28 cellular contexts compared by ENCODE assay signal in the genomic region with DNA sequence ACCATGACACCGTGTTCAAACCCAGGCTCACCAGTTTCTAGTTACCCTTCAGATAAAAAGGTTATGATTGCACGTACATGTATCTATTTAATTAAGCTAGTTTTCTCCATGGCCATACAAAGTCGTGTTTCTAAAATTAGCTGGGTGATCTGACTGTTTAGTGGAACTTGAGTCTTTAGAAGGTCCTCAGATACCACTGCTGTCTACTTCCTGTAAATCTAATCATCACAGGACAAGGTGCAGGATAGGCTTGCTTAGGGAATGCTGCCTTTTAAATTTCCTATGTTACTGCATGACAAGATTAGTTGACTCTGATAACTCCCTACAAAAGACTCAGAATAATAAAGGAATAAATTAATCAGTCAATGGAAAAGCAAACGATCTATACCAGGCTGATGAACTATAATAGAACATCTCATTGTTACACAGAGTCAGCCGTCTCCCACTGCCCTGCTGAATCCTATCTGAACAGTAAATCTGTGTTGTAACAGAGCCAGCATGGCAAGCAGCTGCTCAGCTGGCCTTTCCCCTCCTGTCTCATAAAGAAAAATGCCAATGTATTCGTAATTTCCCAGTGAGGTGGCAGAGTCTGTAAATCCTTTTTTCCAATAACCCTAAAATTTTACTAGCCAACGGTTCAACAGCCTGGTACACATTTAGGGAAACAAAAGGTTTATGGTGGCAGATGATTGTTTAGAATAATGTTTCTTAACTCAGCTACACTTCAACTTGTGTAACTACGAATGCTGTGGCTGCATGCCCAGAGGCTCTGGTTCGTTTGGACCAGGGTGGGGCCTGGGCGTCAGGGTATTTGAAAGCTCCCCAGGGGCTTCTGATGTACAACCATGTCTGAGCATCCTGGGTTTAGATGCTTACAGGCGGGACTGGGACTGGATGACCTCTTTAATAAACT.
DNase-seq lines count a peak whose midpoint lies in the region; ATAC-seq and TF ChIP-seq lines count a peak whose summit lies in the region.
"Had no signal": no experiment of that assay in that cellular context is flagged by ENCODE, and none has a peak within 500 bp of the region (broad histone marks: within the 10 kb centered on the region; RNA-seq: fewer than 3 reads in every experiment).

No MANE protein-coding gene starts in this region.

- H3K4me2 ChIP-seq in hepatocyte = no peak overlapping the region
- H3K4me2 ChIP-seq: smooth muscle cell had no signal

- intact Hi-C loops in ovary (cut with DNase I) = no loop called here

- H3K27me3 ChIP-seq in hepatocyte (no peaks in the 10 kb centered on the region), WERI-Rb-1 (ENCODE audit: insufficient read depth, low read depth, severe bottlenecking) (peaks cover 87% of the 10 kb centered on the region), ovary (no peaks in the 10 kb centered on the region)
- H3K27me3 ChIP-seq: dorsolateral prefrontal cortex, gastroesophageal sphincter, right atrium auricular region, tibial nerve had no signal

- H3K4me3 ChIP-seq in hepatocyte = no peak overlapping the region
- H3K4me3 ChIP-seq in WERI-Rb-1 (ENCODE audit: low read depth, low read length) = no peak overlapping the region
- H3K4me3 ChIP-seq in ovary = no peak overlapping the region
- H3K4me3 ChIP-seq: gastroesophageal sphincter, lower lobe of right lung, right atrium auricular region, smooth muscle cell, tibial nerve had no signal

- H4K20me1 ChIP-seq in hepatocyte (ENCODE audit: insufficient read depth, poor library complexity, severe bottlenecking) = no peaks in the 10 kb centered on the region

- H3K9me2 ChIP-seq in hepatocyte (replicated peaks; ENCODE audit: insufficient read depth) = no peaks in the 10 kb centered on the region

- H3K9me3 ChIP-seq in hepatocyte (ENCODE audit: low read depth) (no peaks in the 10 kb centered on the region), WERI-Rb-1 (ENCODE audit: severe bottlenecking) (no peaks in the 10 kb centered on the region), ovary (no peaks in the 10 kb centered on the region)
- H3K9me3 ChIP-seq: gastroesophageal sphincter, lower lobe of right lung, right atrium auricular region, tibial nerve had no signal

- no peak for ATAC-seq in GM21529 (IDR thresholded peaks at IDR 0.05; ENCODE audit: unreplicated experiment)
- ATAC-seq: activated naive CD8-positive, alpha-beta T cell treated with anti-CD3 and anti-CD28 coated beads, Interleukin-2, amount 50 U/mL, for 24 hours; gastroesophageal sphincter; lower lobe of right lung; WTC11 had no signal

- no peak for TF ChIP-seq CTCF in hepatocyte (IDR thresholded peaks at IDR 0.05; ENCODE audit: poor library complexity)
- no peak for TF ChIP-seq CTCF in WERI-Rb-1 (IDR thresholded peaks at IDR 0.05; ENCODE audit: low read depth, low read length)
- no peak for TF ChIP-seq CTCF in ovary (IDR thresholded peaks at IDR 0.05)

- 53% methylated on average over 11 of the region's 11 CpGs for WGBS in hepatocyte (ENCODE audit: low lambda C conversion rate, missing lambda C conversion rate)
- 32 to 43% (median 37%) methylated on average over 11 of the region's 11 CpGs for WGBS in ovary, 3 donors

- H3K36me3 ChIP-seq in hepatocyte (replicated peaks; ENCODE audit: insufficient read depth, low read depth) (no peaks in the 10 kb centered on the region), WERI-Rb-1 (no peaks in the 10 kb centered on the region), ovary (no peaks in the 10 kb centered on the region)
- H3K36me3 ChIP-seq: gastroesophageal sphincter, lower lobe of right lung, right atrium auricular region, tibial nerve had no signal

- H3K4me1 ChIP-seq in hepatocyte (ENCODE audit: insufficient read depth) (no peaks in the 10 kb centered on the region), ovary (ENCODE audit: insufficient read depth) (no peaks in the 10 kb centered on the region)
- H3K4me1 ChIP-seq: lower lobe of right lung, right atrium auricular region, tibial nerve had no signal

- DNase-seq in NCI-H748 (lab: John Stamatoyannopoulos, UW; ENCODE audit: unreplicated experiment) = peak; percentile 12
- no peak for DNase-seq in NCI-H748 treated with DMSO at 0.1 percent for 48 hours (lab: John Stamatoyannopoulos, UW)
- peak; percentile 25 for DNase-seq in OCI-M1 (lab: John Stamatoyannopoulos, UW)
- DNase-seq in hepatocyte (ENCODE audit: low spot score) = no peak
- DNase-seq in WERI-Rb-1 = no peak
- DNase-seq in stimulated activated CD8-positive, alpha-beta memory T cell treated with anti-CD3 and anti-CD28 coated beads, Interleukin-4, amount 100 ng/mL, for 48 hours = no peak
- DNase-seq in ovary = no peak
- DNase-seq: activated CD4-positive, alpha-beta T cell treated with anti-CD3 and anti-CD28 coated beads, Interleukin-2, amount 10 ng/mL, durations not matched to agents 7 days and 5 days; activated naive CD8-positive, alpha-beta T cell treated with anti-CD3 and anti-CD28 coated beads, Interleukin-2, amount 50 U/mL, for 24 hours; activated T-cell treated with anti-CD3 and anti-CD28 coated beads, Interleukin-2, amount 50 U/mL, for 24 hours; cerebellar nuclear complex; DMS79; dorsolateral prefrontal cortex; HCEC 1CT; islet precursor cell; lower lobe of right lung; NCI-H1436 treated with DMSO at 0.1 percent for 48 hours; NCI-H2227 treated with DMSO at 0.1 percent for 48 hours; NCI-H82; stimulated activated CD4-positive, alpha-beta T cell treated with anti-CD3 and anti-CD28 coated beads, Interleukin-1b, Interleukin-23, amount 100 ng/mL, for 48 hours; T-helper 9 cell had no signal

- no peak for TF ChIP-seq EP300 in ovary (IDR thresholded peaks at IDR 0.05)

- TF ChIP-seq POLR2A in ovary (IDR thresholded peaks at IDR 0.05) = no peak

- no peak overlapping the region for H2AFZ ChIP-seq in hepatocyte
- H2AFZ ChIP-seq: parathyroid adenoma had no signal

- peak overlapping the region; percentile 6 for H3K27ac ChIP-seq in hepatocyte
- H3K27ac ChIP-seq in WERI-Rb-1 = no peak overlapping the region
- no peak overlapping the region for H3K27ac ChIP-seq in ovary
- H3K27ac ChIP-seq: gastroesophageal sphincter, lower lobe of right lung, parathyroid adenoma, right atrium auricular region, tibial nerve had no signal

- no peaks in the 10 kb centered on the region for H3K79me2 ChIP-seq in hepatocyte
- H3K79me2 ChIP-seq: parathyroid adenoma had no signal

Comparison
In these comparisons a context has a peak if more than half of its experiments do, and no peak if none do; other contexts are left out.
1. DNase-seq: peak in NCI-H748 (single experiment) and OCI-M1 (single experiment); none in NCI-H748 treated with DMSO at 0.1 percent for 48 hours (single experiment), hepatocyte (single experiment), WERI-Rb-1 (single experiment), stimulated activated CD8-positive, alpha-beta memory T cell treated with anti-CD3 and anti-CD28 coated beads, Interleukin-4, amount 100 ng/mL, for 48 hours (single experiment) and ovary (0 of 5).